Comparison of ENCODE assay signal across 1 cellular context in the genomic region with DNA sequence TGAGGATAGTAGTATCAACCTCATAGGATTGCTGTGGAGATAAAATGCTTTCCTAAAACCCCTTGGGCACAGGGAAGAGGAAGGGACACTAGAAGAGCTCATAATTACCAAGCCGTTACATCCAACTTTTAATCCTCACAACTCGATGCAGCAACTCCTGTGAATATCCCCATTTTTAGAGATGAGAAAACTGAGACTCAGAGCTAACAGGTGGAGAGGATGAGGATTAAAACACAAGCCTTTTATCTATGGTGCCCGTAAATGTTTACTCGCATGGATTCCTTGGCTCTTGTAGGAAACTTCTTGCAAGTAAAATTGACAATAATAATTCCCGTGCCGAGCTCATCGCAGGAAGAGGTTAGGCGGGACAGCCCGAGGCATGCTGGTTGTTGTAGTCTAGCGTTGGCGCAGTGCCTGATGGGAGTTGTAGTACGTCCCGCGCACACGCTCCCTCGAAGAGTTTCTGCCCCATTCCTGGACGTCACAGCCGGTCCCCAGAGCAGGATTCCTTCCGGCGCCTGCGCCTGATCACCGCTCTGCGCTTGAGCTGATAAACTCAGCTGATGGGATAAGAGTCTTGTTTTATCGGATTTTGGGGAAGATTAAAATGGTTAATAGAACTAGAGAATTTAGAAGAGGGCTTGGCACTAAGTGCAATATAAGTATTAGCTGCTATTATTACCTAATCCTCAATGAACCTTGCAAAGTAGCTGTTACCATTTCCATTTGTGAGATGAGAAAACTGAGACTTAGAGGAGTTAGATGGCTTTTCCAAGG.
TF ChIP-seq lines count a peak whose summit lies in the region.

No MANE protein-coding gene starts in this region.

TF ChIP-seq in K562, 482 proteins besides CTCF, POLR2A, EP300 and RAD21 (continued from another document and continues in another):
- TF ChIP-seq GATAD2A (IDR thresholded peaks at IDR 0.05) (no peak), RUNX1 (IDR thresholded peaks at IDR 0.05; ENCODE audit: low read depth) (no peak), HNRNPUL1 (IDR thresholded peaks at IDR 0.05; ENCODE audit: low read length) (no peak), ZNF12 (CRISPR knock-in tag; IDR thresholded peaks at IDR 0.05) (no peak), MCM2 (IDR thresholded peaks at IDR 0.05; ENCODE audit: low read depth) (no peak), ZNF766 (CRISPR knock-in tag; conservative IDR thresholded peaks at IDR 0.05) (peak; percentile 44; the same call in 1 of the 2 replicates), THAP7 (CRISPR knock-in tag; IDR thresholded peaks at IDR 0.05) (no peak), POLR2AphosphoS5 (IDR thresholded peaks at IDR 0.05; ENCODE audit: control insufficient read depth, insufficient read depth, low read depth, low read length) (peak; percentile 58), ZFP91 (CRISPR knock-in tag; IDR thresholded peaks at IDR 0.05) (no peak), ZZZ3 (IDR thresholded peaks at IDR 0.05) (no peak), ELF1 (tag; IDR thresholded peaks at IDR 0.05) (peak; percentile 79), ZFP36 (IDR thresholded peaks at IDR 0.05; ENCODE audit: low read depth, low read length, partially characterized antibody) (no peak), ZNF584 (CRISPR knock-in tag; IDR thresholded peaks at IDR 0.05; ENCODE audit: low read depth) (no peak), SIX5 (IDR thresholded peaks at IDR 0.05; ENCODE audit: borderline replicate concordance in 1 of 2, insufficient read depth in 1 of 2, low read depth in 1 of 2, low read length in 2 of 2) (peak; percentile 83 to 87), TCFL5 (CRISPR knock-in tag; conservative IDR thresholded peaks at IDR 0.05) (no peak), TARDBP (IDR thresholded peaks at IDR 0.05) (no peak), RAD51 (IDR thresholded peaks at IDR 0.05; ENCODE audit: borderline replicate concordance, low read depth) (no peak), NFIX (CRISPR knock-in tag; IDR thresholded peaks at IDR 0.05; ENCODE audit: low read depth) (no peak), ZBTB5 (IDR thresholded peaks at IDR 0.05) (no peak), SMARCB1 (IDR thresholded peaks at IDR 0.05; ENCODE audit: insufficient read length, low read depth) (no peak), ZNF121 (CRISPR knock-in tag; conservative IDR thresholded peaks at IDR 0.05) (no peak)
- TF ChIP-seq, protein P1, sequence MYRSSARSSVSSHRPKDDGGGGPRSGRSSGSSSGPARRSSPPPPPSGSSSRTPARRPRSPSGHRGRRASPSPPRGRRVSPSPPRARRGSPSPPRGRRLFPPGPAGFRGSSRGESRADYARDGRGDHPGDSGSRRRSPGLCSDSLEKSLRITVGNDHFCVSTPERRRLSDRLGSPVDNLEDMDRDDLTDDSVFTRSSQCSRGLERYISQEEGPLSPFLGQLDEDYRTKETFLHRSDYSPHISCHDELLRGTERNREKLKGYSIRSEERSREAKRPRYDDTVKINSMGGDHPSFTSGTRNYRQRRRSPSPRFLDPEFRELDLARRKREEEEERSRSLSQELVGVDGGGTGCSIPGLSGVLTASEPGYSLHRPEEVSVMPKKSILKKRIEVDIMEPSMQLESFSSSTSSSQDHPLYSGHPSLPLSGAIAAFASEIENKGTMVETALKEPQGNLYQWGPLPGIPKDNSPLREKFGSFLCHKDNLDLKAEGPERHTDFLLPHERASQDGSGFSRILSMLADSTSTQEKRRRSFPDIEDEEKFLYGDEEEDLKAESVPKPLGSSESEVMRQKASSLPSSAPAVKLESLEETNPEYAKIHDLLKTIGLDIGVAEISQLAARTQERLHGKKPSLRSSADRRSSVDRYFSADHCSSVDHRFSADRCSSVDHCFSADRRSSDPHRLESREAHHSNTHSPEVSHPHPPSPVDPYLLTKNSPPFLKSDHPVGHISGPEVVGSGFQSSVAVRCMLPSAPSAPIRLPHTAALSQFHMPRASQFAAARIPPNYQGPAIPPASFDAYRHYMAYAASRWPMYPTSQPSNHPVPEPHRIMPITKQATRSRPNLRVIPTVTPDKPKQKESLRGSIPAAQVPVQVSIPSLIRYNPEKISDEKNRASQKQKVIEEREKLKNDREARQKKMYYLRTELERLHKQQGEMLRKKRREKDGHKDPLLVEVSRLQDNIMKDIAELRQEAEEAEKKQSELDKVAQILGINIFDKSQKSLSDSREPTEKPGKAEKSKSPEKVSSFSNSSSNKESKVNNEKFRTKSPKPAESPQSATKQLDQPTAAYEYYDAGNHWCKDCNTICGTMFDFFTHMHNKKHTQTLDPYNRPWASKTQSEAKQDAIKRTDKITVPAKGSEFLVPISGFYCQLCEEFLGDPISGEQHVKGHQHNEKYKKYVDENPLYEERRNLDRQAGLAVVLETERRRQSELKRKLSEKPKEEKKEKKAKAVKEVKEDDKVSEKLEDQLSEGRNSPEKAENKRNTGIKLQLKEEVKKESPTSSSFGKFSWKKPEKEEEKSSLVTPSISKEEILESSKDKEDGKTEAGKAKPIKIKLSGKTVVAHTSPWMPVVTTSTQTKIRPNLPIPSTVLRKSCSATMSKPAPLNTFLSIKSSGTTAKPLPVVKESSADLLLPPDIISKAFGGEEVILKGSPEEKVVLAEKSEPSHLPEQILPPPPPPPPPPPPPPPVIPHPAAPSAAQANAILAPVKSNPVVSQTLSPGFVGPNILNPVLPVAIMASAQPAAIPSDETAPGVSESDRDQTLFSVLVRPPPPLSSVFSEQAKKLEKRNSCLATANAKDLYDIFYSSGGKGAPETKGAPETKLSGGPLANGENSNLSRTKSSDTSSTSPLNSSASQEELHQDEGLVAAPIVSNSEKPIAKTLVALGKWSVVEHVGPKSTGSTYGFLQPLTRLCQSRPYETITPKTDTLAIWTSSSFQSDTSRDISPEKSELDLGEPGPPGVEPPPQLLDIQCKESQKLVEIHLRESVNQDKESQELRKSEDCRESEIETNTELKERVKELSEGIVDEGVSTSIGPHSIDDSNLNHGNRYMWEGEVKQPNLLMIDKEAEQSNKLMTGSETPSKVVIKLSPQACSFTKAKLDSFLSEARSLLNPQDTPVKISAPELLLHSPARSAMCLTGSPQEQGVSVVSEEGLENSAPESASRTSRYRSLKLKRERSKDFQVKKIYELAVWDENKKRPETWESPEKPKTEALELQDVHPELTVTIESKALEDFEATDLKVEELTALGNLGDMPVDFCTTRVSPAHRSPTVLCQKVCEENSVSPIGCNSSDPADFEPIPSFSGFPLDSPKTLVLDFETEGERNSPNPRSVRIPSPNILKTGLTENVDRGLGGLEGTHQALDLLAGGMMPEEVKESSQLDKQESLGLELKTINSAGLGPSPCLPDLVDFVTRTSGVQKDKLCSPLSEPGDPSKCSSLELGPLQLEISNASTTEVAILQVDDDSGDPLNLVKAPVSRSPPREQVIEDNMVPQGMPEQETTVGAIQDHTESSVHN (IDR thresholded peaks at IDR 0.05; ENCODE audit: borderline replicate concordance in 1 of 2, low read depth in 1 of 2) = no peak
- TF ChIP-seq, protein P2, sequence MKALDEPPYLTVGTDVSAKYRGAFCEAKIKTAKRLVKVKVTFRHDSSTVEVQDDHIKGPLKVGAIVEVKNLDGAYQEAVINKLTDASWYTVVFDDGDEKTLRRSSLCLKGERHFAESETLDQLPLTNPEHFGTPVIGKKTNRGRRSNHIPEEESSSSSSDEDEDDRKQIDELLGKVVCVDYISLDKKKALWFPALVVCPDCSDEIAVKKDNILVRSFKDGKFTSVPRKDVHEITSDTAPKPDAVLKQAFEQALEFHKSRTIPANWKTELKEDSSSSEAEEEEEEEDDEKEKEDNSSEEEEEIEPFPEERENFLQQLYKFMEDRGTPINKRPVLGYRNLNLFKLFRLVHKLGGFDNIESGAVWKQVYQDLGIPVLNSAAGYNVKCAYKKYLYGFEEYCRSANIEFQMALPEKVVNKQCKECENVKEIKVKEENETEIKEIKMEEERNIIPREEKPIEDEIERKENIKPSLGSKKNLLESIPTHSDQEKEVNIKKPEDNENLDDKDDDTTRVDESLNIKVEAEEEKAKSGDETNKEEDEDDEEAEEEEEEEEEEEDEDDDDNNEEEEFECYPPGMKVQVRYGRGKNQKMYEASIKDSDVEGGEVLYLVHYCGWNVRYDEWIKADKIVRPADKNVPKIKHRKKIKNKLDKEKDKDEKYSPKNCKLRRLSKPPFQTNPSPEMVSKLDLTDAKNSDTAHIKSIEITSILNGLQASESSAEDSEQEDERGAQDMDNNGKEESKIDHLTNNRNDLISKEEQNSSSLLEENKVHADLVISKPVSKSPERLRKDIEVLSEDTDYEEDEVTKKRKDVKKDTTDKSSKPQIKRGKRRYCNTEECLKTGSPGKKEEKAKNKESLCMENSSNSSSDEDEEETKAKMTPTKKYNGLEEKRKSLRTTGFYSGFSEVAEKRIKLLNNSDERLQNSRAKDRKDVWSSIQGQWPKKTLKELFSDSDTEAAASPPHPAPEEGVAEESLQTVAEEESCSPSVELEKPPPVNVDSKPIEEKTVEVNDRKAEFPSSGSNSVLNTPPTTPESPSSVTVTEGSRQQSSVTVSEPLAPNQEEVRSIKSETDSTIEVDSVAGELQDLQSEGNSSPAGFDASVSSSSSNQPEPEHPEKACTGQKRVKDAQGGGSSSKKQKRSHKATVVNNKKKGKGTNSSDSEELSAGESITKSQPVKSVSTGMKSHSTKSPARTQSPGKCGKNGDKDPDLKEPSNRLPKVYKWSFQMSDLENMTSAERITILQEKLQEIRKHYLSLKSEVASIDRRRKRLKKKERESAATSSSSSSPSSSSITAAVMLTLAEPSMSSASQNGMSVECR (CRISPR knock-in tag; IDR thresholded peaks at IDR 0.05) = no peak
- TF ChIP-seq, protein P3, sequence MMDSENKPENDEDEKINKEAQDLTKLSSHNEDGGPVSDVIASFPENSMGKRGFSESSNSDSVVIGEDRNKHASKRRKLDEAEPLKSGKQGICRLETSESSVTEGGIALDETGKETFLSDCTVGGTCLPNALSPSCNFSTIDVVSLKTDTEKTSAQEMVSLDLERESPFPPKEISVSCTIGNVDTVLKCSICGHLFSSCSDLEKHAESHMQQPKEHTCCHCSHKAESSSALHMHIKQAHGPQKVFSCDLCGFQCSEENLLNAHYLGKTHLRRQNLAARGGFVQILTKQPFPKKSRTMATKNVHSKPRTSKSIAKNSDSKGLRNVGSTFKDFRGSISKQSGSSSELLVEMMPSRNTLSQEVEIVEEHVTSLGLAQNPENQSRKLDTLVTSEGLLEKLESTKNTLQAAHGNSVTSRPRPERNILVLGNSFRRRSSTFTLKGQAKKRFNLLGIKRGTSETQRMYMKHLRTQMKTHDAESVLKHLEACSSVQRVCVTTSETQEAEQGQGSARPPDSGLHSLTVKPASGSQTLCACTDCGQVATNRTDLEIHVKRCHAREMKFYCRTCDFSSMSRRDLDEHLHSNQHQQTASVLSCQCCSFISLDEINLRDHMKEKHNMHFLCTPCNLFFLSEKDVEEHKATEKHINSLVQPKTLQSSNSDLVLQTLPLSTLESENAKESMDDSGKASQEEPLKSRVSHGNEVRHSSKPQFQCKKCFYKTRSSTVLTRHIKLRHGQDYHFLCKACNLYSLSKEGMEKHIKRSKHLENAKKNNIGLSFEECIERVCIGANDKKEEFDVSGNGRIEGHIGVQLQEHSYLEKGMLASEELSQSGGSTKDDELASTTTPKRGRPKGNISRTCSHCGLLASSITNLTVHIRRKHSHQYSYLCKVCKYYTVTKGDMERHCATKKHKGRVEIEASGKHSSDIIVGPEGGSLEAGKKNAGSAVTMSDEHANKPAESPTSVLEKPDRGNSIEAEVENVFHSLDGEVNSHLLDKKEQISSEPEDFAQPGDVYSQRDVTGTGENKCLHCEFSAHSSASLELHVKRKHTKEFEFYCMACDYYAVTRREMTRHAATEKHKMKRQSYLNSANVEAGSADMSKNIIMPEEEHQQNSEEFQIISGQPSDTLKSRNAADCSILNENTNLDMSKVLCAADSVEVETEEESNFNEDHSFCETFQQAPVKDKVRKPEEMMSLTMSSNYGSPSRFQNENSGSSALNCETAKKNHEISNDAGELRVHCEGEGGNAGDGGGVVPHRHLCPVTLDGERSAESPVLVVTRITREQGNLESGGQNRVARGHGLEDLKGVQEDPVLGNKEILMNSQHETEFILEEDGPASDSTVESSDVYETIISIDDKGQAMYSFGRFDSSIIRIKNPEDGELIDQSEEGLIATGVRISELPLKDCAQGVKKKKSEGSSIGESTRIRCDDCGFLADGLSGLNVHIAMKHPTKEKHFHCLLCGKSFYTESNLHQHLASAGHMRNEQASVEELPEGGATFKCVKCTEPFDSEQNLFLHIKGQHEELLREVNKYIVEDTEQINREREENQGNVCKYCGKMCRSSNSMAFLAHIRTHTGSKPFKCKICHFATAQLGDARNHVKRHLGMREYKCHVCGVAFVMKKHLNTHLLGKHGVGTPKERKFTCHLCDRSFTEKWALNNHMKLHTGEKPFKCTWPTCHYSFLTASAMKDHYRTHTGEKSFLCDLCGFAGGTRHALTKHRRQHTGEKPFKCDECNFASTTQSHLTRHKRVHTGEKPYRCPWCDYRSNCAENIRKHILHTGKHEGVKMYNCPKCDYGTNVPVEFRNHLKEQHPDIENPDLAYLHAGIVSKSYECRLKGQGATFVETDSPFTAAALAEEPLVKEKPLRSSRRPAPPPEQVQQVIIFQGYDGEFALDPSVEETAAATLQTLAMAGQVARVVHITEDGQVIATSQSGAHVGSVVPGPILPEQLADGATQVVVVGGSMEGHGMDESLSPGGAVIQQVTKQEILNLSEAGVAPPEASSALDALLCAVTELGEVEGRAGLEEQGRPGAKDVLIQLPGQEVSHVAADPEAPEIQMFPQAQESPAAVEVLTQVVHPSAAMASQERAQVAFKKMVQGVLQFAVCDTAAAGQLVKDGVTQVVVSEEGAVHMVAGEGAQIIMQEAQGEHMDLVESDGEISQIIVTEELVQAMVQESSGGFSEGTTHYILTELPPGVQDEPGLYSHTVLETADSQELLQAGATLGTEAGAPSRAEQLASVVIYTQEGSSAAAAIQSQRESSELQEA (IDR thresholded peaks at IDR 0.05; ENCODE audit: low read depth) = no peak
